10 cellular contexts compared by ENCODE assay signal in the genomic region with DNA sequence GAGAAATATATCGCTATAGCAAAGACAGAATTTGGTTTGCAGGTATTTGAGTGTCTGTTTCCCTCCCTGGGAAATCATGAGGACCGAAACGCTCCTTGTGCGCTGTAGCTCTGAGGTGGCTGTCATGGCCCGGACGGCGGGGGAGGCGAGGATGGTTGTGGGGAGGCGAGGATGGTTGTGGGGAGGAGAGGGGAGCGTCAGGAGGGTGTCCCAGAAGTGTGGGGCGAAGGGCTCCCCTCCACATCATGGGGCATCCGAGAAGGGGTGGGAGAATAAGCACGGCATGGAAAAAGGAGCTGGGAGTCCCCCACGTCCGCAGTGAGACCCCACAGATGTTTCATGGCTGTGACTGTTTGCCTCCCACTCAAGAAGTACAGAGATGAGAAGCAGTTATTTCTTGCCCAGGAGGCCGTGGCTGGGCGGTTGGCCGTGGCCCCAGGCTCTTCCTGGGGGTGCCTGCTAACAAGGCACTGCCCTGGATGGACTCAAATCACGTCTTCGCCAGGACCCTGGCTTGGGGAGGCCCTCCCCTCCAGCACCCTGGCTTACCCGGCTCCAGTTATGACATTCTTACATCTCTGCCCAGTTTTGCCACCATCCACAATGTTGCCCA. TPM values are rescaled to one million over a fixed set of nuclear protein-coding genes. Genes with fewer than 3 reads are reported as not detected.
A peak's percentile ranks its signal among the peaks of the same experiment; 100 is the strongest.
DNase-seq lines count a peak whose midpoint lies in the region; ATAC-seq, FAIRE-seq and TF ChIP-seq lines count a peak whose summit lies in the region.
"Had no signal": no experiment of that assay in that cellular context is flagged by ENCODE, and none has a peak within 500 bp of the region (broad histone marks: within the 10 kb centered on the region; RNA-seq: fewer than 3 reads in every experiment).

No MANE protein-coding gene starts in this region.

- H3K4me2 ChIP-seq in A549: peak overlapping the region; percentile 78

- FAIRE-seq in A549 (lab: Jason Lieb, UNC): no peak

- 94% methylated on average over 18 of the region's 21 CpGs for WGBS in A549 (ENCODE audit: missing lambda C conversion rate)
- 86 to 100% methylated on average over 2 to 21 of the region's 21 CpGs for WGBS in transverse colon (ENCODE audit: low coverage in 1 of 2), 2 donors

- peaks cover 35% of the 10 kb centered on the region for H3K4me1 ChIP-seq in A549
- peaks cover 20% of the 10 kb centered on the region for H3K4me1 ChIP-seq in HAP-1
- no peaks in the 10 kb centered on the region for H3K4me1 ChIP-seq in colonic mucosa
- H3K4me1 ChIP-seq in transverse colon: peaks cover 13 to 31% (median 23%) of the 10 kb centered on the region in 4 donors

- no peaks in the 10 kb centered on the region for H3K9me3 ChIP-seq in A549
- no peaks in the 10 kb centered on the region for H3K9me3 ChIP-seq in HAP-1
- H3K9me3 ChIP-seq in colonic mucosa: no peaks in the 10 kb centered on the region
- no peaks in the 10 kb centered on the region for H3K9me3 ChIP-seq in transverse colon

- CTCF ChIA-PET in A549 (lab: Yijun Ruan, JAX): interaction anchor here (3.5 kb wide), 1 partner anchor 70 kb away, joined by 15 read pairs; no protein-coding TSS in a partner anchor

- H3K4me3 ChIP-seq in A549: peak overlapping the region; percentile 70
- H3K4me3 ChIP-seq in HAP-1: peak overlapping the region; percentile 54
- H3K4me3 ChIP-seq in colonic mucosa: peak overlapping the region; percentile 45
- H3K4me3 ChIP-seq in transverse colon: peak overlapping the region in 1 of 4 donors; percentile 62

- peak overlapping the region; percentile 84 for H3K4me3 Mint-ChIP-seq in nephron progenitor cell

- no peak for DNase-seq in A549 (ENCODE audit: low read depth in 1 of 2, low spot score in 1 of 2)
- no peak for DNase-seq in HAP-1 (ENCODE audit: low spot score in 2 of 2)
- DNase-seq in colonic mucosa: no peak
- no peak for DNase-seq in nephron progenitor cell
- DNase-seq in NCI-H2081 (lab: John Stamatoyannopoulos, UW): no peak
- no peak for DNase-seq in midbrain (lab: John Stamatoyannopoulos, UW)
- no peak for DNase-seq in NCI-H1694 treated with DMSO at 0.1 percent for 48 hours (lab: John Stamatoyannopoulos, UW)
- DNase-seq in transverse colon: no peak
- DNase-seq: NCI-H2171 had no signal

- no peaks in the 10 kb centered on the region for H3K36me3 Mint-ChIP-seq in nephron progenitor cell (ENCODE audit: low read depth)

- H3K9me3 Mint-ChIP-seq in nephron progenitor cell: no peaks in the 10 kb centered on the region

- H3K27ac Mint-ChIP-seq in nephron progenitor cell: no peak overlapping the region

- POLR2A ChIA-PET in A549 (lab: Yijun Ruan, JAX): no interaction called here

- TF ChIP-seq CTCF in A549 (IDR thresholded peaks at IDR 0.05) (no peak), colonic mucosa (IDR thresholded peaks at IDR 0.05) (no peak), nephron progenitor cell (IDR thresholded peaks at IDR 0.05) (no peak), transverse colon (IDR thresholded peaks at IDR 0.05) (no peak)

- no peak overlapping the region for H3K9ac ChIP-seq in colonic mucosa (ENCODE audit: low read depth in 2 of 2, low read length in 2 of 2)

- in situ Hi-C loops in HAP-1 (cut with MboI; ENCODE audit: low sequenced_read_pairs): no loop called here
- in situ Hi-C loops in transverse colon (cut with MboI; ENCODE audit: low pct_ligation_motif_present in 1 of 4, low pct_unique_long_range_greater_than_20kb in 1 of 4, low sequenced_read_pairs in 3 of 4): loop anchor here in 1 of 4 donors (25.0 kb wide), 1 partner anchor 223 kb away; no protein-coding TSS in a partner anchor

- H3K36me3 ChIP-seq in HAP-1 (replicated peaks): peaks cover 7% of the 10 kb centered on the region; the same call in 1 of the 2 replicates
- no peaks in the 10 kb centered on the region for H3K36me3 ChIP-seq in colonic mucosa
- H3K36me3 ChIP-seq in transverse colon: no peaks in the 10 kb centered on the region

- TF ChIP-seq POLR2A in A549 (IDR thresholded peaks at IDR 0.05; ENCODE audit: low read length) (no peak), transverse colon (IDR thresholded peaks at IDR 0.05) (no peak)

- TF ChIP-seq EP300 in A549 (IDR thresholded peaks at IDR 0.05) (no peak), transverse colon (IDR thresholded peaks at IDR 0.05; ENCODE audit: low read depth) (no peak)

- no peak for TF ChIP-seq RAD21 in A549 (conservative IDR thresholded peaks at IDR 0.05 in 1 of 2, IDR thresholded peaks at IDR 0.05 in 1 of 2)

- ATAC-seq in A549: no peak

- intact Hi-C loops in colonic mucosa (cut with DNase I) (no loop called here), transverse colon (cut with DNase I; ENCODE audit: low total_unique reads) (no loop called here)

- H3K27me3 ChIP-seq in HAP-1 (ENCODE audit: low read depth): no peaks in the 10 kb centered on the region
- H3K27me3 ChIP-seq in colonic mucosa: no peaks in the 10 kb centered on the region
- no peaks in the 10 kb centered on the region for H3K27me3 ChIP-seq in transverse colon

- H3K27ac ChIP-seq in A549: peak overlapping the region; percentile 79 to 96
- no peak overlapping the region for H3K27ac ChIP-seq in colonic mucosa
- peak overlapping the region in 2 of 4 donors; percentile 73 to 82 for H3K27ac ChIP-seq in transverse colon

- H3K4me1 Mint-ChIP-seq in nephron progenitor cell: peaks cover 5% of the 10 kb centered on the region

- H3K27me3 Mint-ChIP-seq in nephron progenitor cell (ENCODE audit: low read depth, poor library complexity): peaks cover 80% of the 10 kb centered on the region

TF ChIP-seq in A549, 52 proteins besides CTCF, POLR2A, EP300 and RAD21:
- TF ChIP-seq, protein P1, sequence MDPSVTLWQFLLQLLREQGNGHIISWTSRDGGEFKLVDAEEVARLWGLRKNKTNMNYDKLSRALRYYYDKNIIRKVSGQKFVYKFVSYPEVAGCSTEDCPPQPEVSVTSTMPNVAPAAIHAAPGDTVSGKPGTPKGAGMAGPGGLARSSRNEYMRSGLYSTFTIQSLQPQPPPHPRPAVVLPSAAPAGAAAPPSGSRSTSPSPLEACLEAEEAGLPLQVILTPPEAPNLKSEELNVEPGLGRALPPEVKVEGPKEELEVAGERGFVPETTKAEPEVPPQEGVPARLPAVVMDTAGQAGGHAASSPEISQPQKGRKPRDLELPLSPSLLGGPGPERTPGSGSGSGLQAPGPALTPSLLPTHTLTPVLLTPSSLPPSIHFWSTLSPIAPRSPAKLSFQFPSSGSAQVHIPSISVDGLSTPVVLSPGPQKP (IDR thresholded peaks at IDR 0.05; ENCODE audit: low read depth, low read length): no peak
- no peak for TF ChIP-seq MAFK (IDR thresholded peaks at IDR 0.05; ENCODE audit: partially characterized antibody)
- no peak for TF ChIP-seq HDAC2 (IDR thresholded peaks at IDR 0.05)
- no peak for TF ChIP-seq ZSCAN20 (CRISPR knock-in tag; IDR thresholded peaks at IDR 0.05)
- no peak for TF ChIP-seq EHMT2 (IDR thresholded peaks at IDR 0.05; ENCODE audit: low read depth)
- TF ChIP-seq HEYL (CRISPR knock-in tag; IDR thresholded peaks at IDR 0.05): no peak
- TF ChIP-seq CBX2 (IDR thresholded peaks at IDR 0.05; ENCODE audit: borderline replicate concordance, low read depth): no peak
- TF ChIP-seq POLR2AphosphoS2 (conservative IDR thresholded peaks at IDR 0.05; ENCODE audit: low read length): no peak
- TF ChIP-seq CHD4 (IDR thresholded peaks at IDR 0.05; ENCODE audit: borderline replicate concordance): no peak
- no peak for TF ChIP-seq SMC3 (IDR thresholded peaks at IDR 0.05)
- TF ChIP-seq, protein P2, sequence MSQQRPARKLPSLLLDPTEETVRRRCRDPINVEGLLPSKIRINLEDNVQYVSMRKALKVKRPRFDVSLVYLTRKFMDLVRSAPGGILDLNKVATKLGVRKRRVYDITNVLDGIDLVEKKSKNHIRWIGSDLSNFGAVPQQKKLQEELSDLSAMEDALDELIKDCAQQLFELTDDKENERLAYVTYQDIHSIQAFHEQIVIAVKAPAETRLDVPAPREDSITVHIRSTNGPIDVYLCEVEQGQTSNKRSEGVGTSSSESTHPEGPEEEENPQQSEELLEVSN (IDR thresholded peaks at IDR 0.05; ENCODE audit: borderline replicate concordance, low read depth): no peak
TF ChIP-seq in A549: peak in this region for 0.

RNA-seq across cellular contexts. Expression of a gene that starts 0.9 kb away (rescaled TPM):
- 5.9 and 6.0 TPM in 2 replicates for polyA plus RNA-seq in A549 (2011; rRNA removed)
- polyA plus RNA-seq in A549 (2012; cell fraction: cytosol; rRNA removed): 7.7 and 8.2 TPM in 2 replicates
- 16.7 and 21.2 TPM in 2 replicates for polyA plus RNA-seq in A549 (2012; cell fraction: nucleus; rRNA removed)
- 6.6 to 7.6 TPM (median 6.8 TPM) in 3 replicates for polyA plus RNA-seq in A549 (2017; fragmentation: RNase III; extraction: RNeasy Plus Mini Kit Qiagen cat#74134 plus additional on column Dnase treatment)
- 9.4 and 9.5 TPM in 2 replicates for polyA minus RNA-seq in A549 (2011; rRNA and poly(A)+ RNA removed)
- 1 to 10 TPM in 1 of 2 donors, under 1 TPM in 1; 0.89 to 1.0 TPM for total RNA-seq in colonic mucosa
- total RNA-seq in transverse colon: 1 to 10 TPM; 1.4 to 10.0 (median 3.6) TPM
- total RNA-seq: lung microvascular endothelial cell had no signal
